Comparison of ENCODE assay signal across 20 cellular contexts in the genomic region with DNA sequence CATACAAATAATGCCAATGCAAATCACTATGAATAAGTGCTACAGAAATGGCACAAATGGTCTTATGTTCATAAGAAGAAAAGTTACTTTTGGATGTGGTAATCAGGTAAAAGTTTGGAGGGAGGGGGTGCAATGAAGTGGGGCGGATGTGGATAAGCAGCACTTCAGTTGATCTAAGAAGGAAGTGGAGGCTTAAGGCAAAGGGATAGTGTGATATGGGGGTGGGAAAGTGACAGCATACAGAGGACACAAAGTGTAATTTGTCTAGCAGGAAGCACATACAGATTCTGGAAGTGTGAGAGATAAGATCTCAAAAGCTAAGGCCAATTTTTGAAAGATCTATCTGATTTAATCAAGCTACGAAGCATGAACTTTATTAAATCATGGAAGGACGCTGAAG. TPM values are rescaled to one million over a fixed set of nuclear protein-coding genes. Genes with fewer than 3 reads are reported as not detected.
DNase-seq lines count a peak whose midpoint lies in the region; ATAC-seq, FAIRE-seq and TF ChIP-seq lines count a peak whose summit lies in the region.
"Had no signal": no experiment of that assay in that cellular context is flagged by ENCODE, and none has a peak within 500 bp of the region (broad histone marks: within the 10 kb centered on the region; RNA-seq: fewer than 3 reads in every experiment).

No MANE protein-coding gene starts in this region.

- TF ChIP-seq CTCF in Loucy (conservative IDR thresholded peaks at IDR 0.05; ENCODE audit: low read length) (no peak), left lung (IDR thresholded peaks at IDR 0.05) (no peak)

- H3K79me2 ChIP-seq in Loucy (ENCODE audit: insufficient read depth, low read length) = peaks cover 21% of the 10 kb centered on the region
- peaks cover 18% of the 10 kb centered on the region for H3K79me2 ChIP-seq in mesendoderm (ENCODE audit: control insufficient read depth, insufficient read depth, low read length)

- no peak overlapping the region for H2BK15ac ChIP-seq in mesendoderm (replicated peaks; ENCODE audit: low read depth)

- intact Hi-C loops in left lung (cut with DNase I) = no loop called here
- intact Hi-C loops in posterior cingulate gyrus (cut with DNase I) = no loop called here

- no peak overlapping the region for H3K18ac ChIP-seq in mesendoderm (ENCODE audit: low read length)

- no peak for FAIRE-seq in RCC 7860 (lab: Jason Lieb, UNC)
- FAIRE-seq: GM12878, GM19239, H1 had no signal

- no peak overlapping the region for H3K23ac ChIP-seq in mesendoderm (ENCODE audit: low read length)

- H3K9ac ChIP-seq in Loucy (ENCODE audit: low read depth, low read length, poor library complexity, severe bottlenecking) = no peak overlapping the region
- H3K9ac ChIP-seq in mesendoderm (ENCODE audit: low read length) = no peak overlapping the region
- H3K9ac ChIP-seq: GM23248 had no signal

- no peaks in the 10 kb centered on the region for H4K20me1 ChIP-seq in Loucy (ENCODE audit: insufficient read depth, low read length, poor library complexity, severe bottlenecking)

- H3K36me3 ChIP-seq in Loucy (ENCODE audit: insufficient read depth, low read length) (peaks cover 6% of the 10 kb centered on the region; the same call in 1 of the 2 replicates), left lung (peaks cover 0 to 41% of the 10 kb centered on the region in 2 donors), mesendoderm (ENCODE audit: control insufficient read depth, insufficient read depth, low read length) (no peaks in the 10 kb centered on the region)

- no peak overlapping the region for H2BK120ac ChIP-seq in mesendoderm (ENCODE audit: low read depth, low read length)

- no peak overlapping the region for H2BK5ac ChIP-seq in mesendoderm (ENCODE audit: low read length)

- no peaks in the 10 kb centered on the region for H3F3A ChIP-seq in Loucy (ENCODE audit: low read depth)

- H4K5ac ChIP-seq in mesendoderm (ENCODE audit: low read length) = no peak overlapping the region

- no peak overlapping the region for H3K4ac ChIP-seq in mesendoderm (ENCODE audit: low read depth, low read length)

- peak; percentile 22 for ATAC-seq in left lung
- ATAC-seq: GM12878 had no signal

- WGBS in mesendoderm (ENCODE audit: extremely low coverage, insufficient coverage, low lambda C conversion rate) = no CpG with 5 or more reads among the region's 3 CpGs

- DNase-seq in Jurkat, Clone E6-1 (ENCODE audit: low read depth, low spot score) = peak; percentile 5
- no peak for DNase-seq in left lung
- DNase-seq in mesendoderm = peak; percentile 66
- no peak for DNase-seq in mucosa of gallbladder (ENCODE audit: low spot score)
- no peak for DNase-seq in DMS153 (lab: John Stamatoyannopoulos, UW)
- DNase-seq in RCC 7860 (ENCODE audit: low spot score) = no peak
- no peak for DNase-seq in posterior cingulate gyrus
- DNase-seq: C1 segment of cervical spinal cord; Caco-2; CD4-positive, alpha-beta memory T cell; DMS79; EL; GDM1; GM23248; H7; HCEC 1CT had no signal

- peaks cover 21% of the 10 kb centered on the region for H3K4me1 ChIP-seq in Loucy (ENCODE audit: insufficient read depth, low read length, poor library complexity, severe bottlenecking)
- peaks cover 0 to 11% of the 10 kb centered on the region in 2 donors for H3K4me1 ChIP-seq in left lung
- H3K4me1 ChIP-seq in mesendoderm (ENCODE audit: control insufficient read depth, low read depth, low read length) = no peaks in the 10 kb centered on the region

- H3K79me1 ChIP-seq in mesendoderm (ENCODE audit: low read length) = peaks cover 13% of the 10 kb centered on the region

- peak overlapping the region; percentile 0 for H3K4me2 ChIP-seq in Loucy (ENCODE audit: low read depth, low read length, poor library complexity, severe bottlenecking)
- H3K4me2 ChIP-seq in mesendoderm (ENCODE audit: low read length) = no peak overlapping the region

- no peaks in the 10 kb centered on the region for H3K9me2 ChIP-seq in Loucy (replicated peaks; ENCODE audit: low read depth, low read length)

- H3K56ac ChIP-seq in mesendoderm (ENCODE audit: low read length) = no peak overlapping the region

- no peak overlapping the region for H2AFZ ChIP-seq in Loucy (ENCODE audit: low read length)
- H2AFZ ChIP-seq: GM23248 had no signal

- H3K27ac ChIP-seq in left lung (no peak overlapping the region), mesendoderm (ENCODE audit: low read depth, low read length) (no peak overlapping the region)
- H3K27ac ChIP-seq: GM23248 had no signal

- H4K8ac ChIP-seq in mesendoderm (ENCODE audit: low read depth, low read length) = no peak overlapping the region

- H3K4me3 ChIP-seq in Jurkat, Clone E6-1 (ENCODE audit: low read length) = no peak overlapping the region
- H3K4me3 ChIP-seq in Loucy (ENCODE audit: low read length, poor library complexity, severe bottlenecking) (no peak overlapping the region), left lung (no peak overlapping the region), mesendoderm (ENCODE audit: low read length) (no peak overlapping the region)
- H3K4me3 ChIP-seq: GM12878, GM23248 had no signal

- H3K9me3 ChIP-seq in Loucy (ENCODE audit: insufficient read depth, low read depth, low read length) (no peaks in the 10 kb centered on the region), left lung (no peaks in the 10 kb centered on the region)
- H3K9me3 ChIP-seq: Caco-2 had no signal

- no peak overlapping the region for H2AK5ac ChIP-seq in mesendoderm (ENCODE audit: low read length)

- no peaks in the 10 kb centered on the region for H3K27me3 ChIP-seq in Loucy (ENCODE audit: insufficient read depth, low read length, poor library complexity, severe bottlenecking)
- H3K27me3 ChIP-seq in left lung = no peaks in the 10 kb centered on the region
- no peaks in the 10 kb centered on the region for H3K27me3 ChIP-seq in mesendoderm (ENCODE audit: insufficient read depth, low read length, poor library complexity)

RNA-seq across cellular contexts. Expression of gene BET1, which starts 6.3 kb away (rescaled TPM):
- polyA plus RNA-seq in Jurkat, Clone E6-1 (2012; ENCODE audit: insufficient read depth, insufficient read length) = 13.7 TPM
- 10 to 100 TPM; 22.0 to 30.3 TPM for total RNA-seq in left lung
- 35.6 TPM for polyA plus RNA-seq in mesendoderm (2013, experiment 1 of 2)
- 34.4 TPM for polyA plus RNA-seq in mesendoderm (2013, experiment 2 of 2)
- total RNA-seq in mucosa of gallbladder = 24.7 TPM

Comparison
In these comparisons a context has a peak if more than half of its experiments do, and no peak if none do; other contexts are left out.
1. DNase-seq: peak in Jurkat, Clone E6-1 (single experiment) and mesendoderm (single experiment); none in left lung (0 of 2), mucosa of gallbladder (single experiment), DMS153 (single experiment), RCC 7860 (single experiment) and posterior cingulate gyrus (0 of 10).